ENCODE assay signal across 1 cellular context in the genomic region with DNA sequence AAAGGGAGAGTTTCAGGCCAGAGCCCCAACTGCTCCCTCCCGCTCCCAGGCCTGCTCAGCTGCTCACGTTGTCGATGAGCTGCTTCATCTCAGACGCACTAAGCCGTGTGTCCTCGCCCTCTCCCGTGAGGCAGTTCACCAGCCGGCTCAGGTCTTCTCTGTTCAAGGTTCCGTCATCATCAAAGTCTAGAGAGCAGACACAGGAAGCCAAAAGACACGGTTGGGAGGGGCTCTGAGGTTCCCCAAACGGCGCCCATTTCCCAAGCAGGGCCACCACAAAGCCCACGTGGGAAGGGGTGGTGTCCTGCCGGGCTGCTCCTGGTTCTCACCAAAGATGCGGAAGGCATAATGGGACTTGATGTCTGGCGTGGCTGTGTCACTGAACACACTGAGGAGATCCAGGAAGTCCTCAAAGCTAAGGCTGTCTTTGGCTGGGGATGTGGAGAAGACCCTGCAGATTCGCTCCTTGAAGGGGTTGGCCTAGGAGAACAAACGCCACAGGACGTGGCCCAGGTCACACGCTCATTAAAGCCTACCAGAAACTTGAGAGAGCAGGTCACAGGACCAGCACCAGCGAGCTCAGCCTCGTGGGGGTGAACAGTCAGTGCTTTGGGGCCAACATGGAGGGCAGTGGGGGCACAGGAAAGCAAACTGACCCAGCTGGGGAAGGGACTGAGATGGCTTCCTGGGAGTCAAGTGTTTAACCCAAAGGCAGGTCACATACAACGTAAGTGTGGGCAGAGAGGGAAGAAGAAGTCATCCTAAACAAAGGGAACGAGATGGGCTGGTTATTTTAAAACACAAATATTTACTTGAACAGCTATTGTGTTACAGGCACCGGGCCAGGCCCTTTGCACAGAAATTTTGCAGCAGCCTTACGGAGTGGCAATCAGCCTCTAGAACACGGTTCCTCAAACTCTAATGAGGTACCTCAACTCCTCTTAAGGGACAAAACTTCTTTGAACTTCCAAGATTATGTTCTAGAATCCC.
TF ChIP-seq lines count a peak whose summit lies in the region.

No MANE protein-coding gene starts in this region.

TF ChIP-seq in SK-N-SH, 30 proteins besides CTCF, POLR2A, EP300 and RAD21 (continued from another document):
- TF ChIP-seq, protein P1, sequence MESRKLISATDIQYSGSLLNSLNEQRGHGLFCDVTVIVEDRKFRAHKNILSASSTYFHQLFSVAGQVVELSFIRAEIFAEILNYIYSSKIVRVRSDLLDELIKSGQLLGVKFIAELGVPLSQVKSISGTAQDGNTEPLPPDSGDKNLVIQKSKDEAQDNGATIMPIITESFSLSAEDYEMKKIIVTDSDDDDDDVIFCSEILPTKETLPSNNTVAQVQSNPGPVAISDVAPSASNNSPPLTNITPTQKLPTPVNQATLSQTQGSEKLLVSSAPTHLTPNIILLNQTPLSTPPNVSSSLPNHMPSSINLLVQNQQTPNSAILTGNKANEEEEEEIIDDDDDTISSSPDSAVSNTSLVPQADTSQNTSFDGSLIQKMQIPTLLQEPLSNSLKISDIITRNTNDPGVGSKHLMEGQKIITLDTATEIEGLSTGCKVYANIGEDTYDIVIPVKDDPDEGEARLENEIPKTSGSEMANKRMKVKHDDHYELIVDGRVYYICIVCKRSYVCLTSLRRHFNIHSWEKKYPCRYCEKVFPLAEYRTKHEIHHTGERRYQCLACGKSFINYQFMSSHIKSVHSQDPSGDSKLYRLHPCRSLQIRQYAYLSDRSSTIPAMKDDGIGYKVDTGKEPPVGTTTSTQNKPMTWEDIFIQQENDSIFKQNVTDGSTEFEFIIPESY (IDR thresholded peaks at IDR 0.05; ENCODE audit: borderline replicate concordance, low read depth) = no peak
- TF ChIP-seq MXI1 (IDR thresholded peaks at IDR 0.05; ENCODE audit: low read depth, low read length) (no peak), TCF12 (IDR thresholded peaks at IDR 0.05) (no peak), YY1 (IDR thresholded peaks at IDR 0.05; ENCODE audit: low read depth) (no peak)
- TF ChIP-seq, protein P2, sequence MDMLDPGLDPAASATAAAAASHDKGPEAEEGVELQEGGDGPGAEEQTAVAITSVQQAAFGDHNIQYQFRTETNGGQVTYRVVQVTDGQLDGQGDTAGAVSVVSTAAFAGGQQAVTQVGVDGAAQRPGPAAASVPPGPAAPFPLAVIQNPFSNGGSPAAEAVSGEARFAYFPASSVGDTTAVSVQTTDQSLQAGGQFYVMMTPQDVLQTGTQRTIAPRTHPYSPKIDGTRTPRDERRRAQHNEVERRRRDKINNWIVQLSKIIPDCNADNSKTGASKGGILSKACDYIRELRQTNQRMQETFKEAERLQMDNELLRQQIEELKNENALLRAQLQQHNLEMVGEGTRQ (IDR thresholded peaks at IDR 0.05; ENCODE audit: borderline replicate concordance, low read depth, low read length) = no peak
